ENCODE assay signal across 8 cellular contexts in genomic region chr6:108874470-108875160, GRCh38. TPM values are rescaled to one million over a fixed set of nuclear protein-coding genes. Genes with fewer than 3 reads are reported as not detected.
DNase-seq lines count a peak whose midpoint lies in the region; ATAC-seq and TF ChIP-seq lines count a peak whose summit lies in the region.

No MANE protein-coding gene starts in this region.

- peaks cover 30 to 43% of the 10 kb centered on the region in 2 donors for H3K36me3 Mint-ChIP-seq in CD14-positive monocyte
- peaks cover 53% of the 10 kb centered on the region for H3K36me3 Mint-ChIP-seq in activated T-helper 2 cell treated with anti-CD3 and anti-CD28 coated beads, Interferon-gamma antibody, Interleukin-2, Interleukin-4, amounts not matched to agents 10 μg/mL and 5 μg/mL and 100 μg/mL, durations not matched to agents 14 hours and 24 hours and 36 hours (ENCODE audit: low read depth)

- H3K27ac ChIP-seq in mucosa of rectum (ENCODE audit: low read depth in 2 of 2, low read length in 2 of 2) = peak overlapping the region; percentile 67 to 70
- peak overlapping the region; percentile 36 to 46 for H3K27ac ChIP-seq in aorta (ENCODE audit: low read depth in 1 of 2, low read length in 2 of 2)

- H3K9me3 ChIP-seq in mucosa of rectum (ENCODE audit: control insufficient read depth in 2 of 2, low read length in 2 of 2) (no peaks in the 10 kb centered on the region), aorta (ENCODE audit: control insufficient read depth, low read length) (no peaks in the 10 kb centered on the region)

- no peaks in the 10 kb centered on the region for H3K27me3 Mint-ChIP-seq in CD14-positive monocyte (ENCODE audit: low read depth in 3 of 3)
- H3K27me3 Mint-ChIP-seq in activated T-helper 2 cell treated with anti-CD3 and anti-CD28 coated beads, Interferon-gamma antibody, Interleukin-2, Interleukin-4, amounts not matched to agents 10 μg/mL and 5 μg/mL and 100 μg/mL, durations not matched to agents 14 hours and 24 hours and 36 hours (ENCODE audit: low read depth) = peaks cover 15% of the 10 kb centered on the region

- H3K9ac ChIP-seq in mucosa of rectum (ENCODE audit: low read depth in 1 of 2, low read length in 2 of 2) = no peak overlapping the region

- H3K4me3 ChIP-seq in mucosa of rectum (ENCODE audit: low read length in 2 of 2) (peak overlapping the region in 1 of 2 donors; percentile 23), aorta (ENCODE audit: low read length in 2 of 2) (no peak overlapping the region)

- no peak for TF ChIP-seq CTCF in CD14-positive monocyte (IDR thresholded peaks at IDR 0.05)

- DNase-seq in CD14-positive monocyte (ENCODE audit: low spot score) (peak; percentile 69), aorta (peak in 1 of 2 donors; percentile 65), iPS-NIHi7 (ENCODE audit: extremely low spot score) (no peak), pons (ENCODE audit: low spot score) (no peak)
- DNase-seq in activated T-helper 2 cell treated with anti-CD3 and anti-CD28 coated beads, Interferon-gamma antibody, Interleukin-2, Interleukin-4, amounts not matched to agents 10 μg/mL and 5 μg/mL and 100 μg/mL, durations not matched to agents 14 hours and 24 hours and 36 hours (ENCODE audit: low spot score) = peak; percentile 58

- peak overlapping the region; percentile 39 to 70 for H3K4me3 Mint-ChIP-seq in CD14-positive monocyte
- H3K4me3 Mint-ChIP-seq in activated T-helper 2 cell treated with anti-CD3 and anti-CD28 coated beads, Interferon-gamma antibody, Interleukin-2, Interleukin-4, amounts not matched to agents 10 μg/mL and 5 μg/mL and 100 μg/mL, durations not matched to agents 14 hours and 24 hours and 36 hours (ENCODE audit: low read depth) = peak overlapping the region; percentile 47

- H3K27me3 ChIP-seq in mucosa of rectum (ENCODE audit: control insufficient read depth in 2 of 2, insufficient read depth in 2 of 2, low read length in 2 of 2) (no peaks in the 10 kb centered on the region), aorta (ENCODE audit: control insufficient read depth in 1 of 2, insufficient read depth in 2 of 2, low read length in 1 of 2) (no peaks in the 10 kb centered on the region)

- H3K4me1 ChIP-seq in mucosa of rectum (ENCODE audit: control insufficient read depth in 2 of 2, insufficient read depth in 2 of 2, low read length in 2 of 2) (peaks cover 2 to 3% of the 10 kb centered on the region in 2 donors), aorta (ENCODE audit: control insufficient read depth in 1 of 2, insufficient read depth in 2 of 2, low read length in 2 of 2) (no peaks in the 10 kb centered on the region)

- intact Hi-C loops in CD14-positive monocyte (cut with micrococcal nuclease) (no loop called here), aorta (cut with DNase I) (loop anchor here in 1 of 2 donors (5.0 kb wide), 1 partner anchor 312 kb away; the partner anchor contains the start of gene FOXO3)
- intact Hi-C loops in activated T-helper 2 cell treated with anti-CD3 and anti-CD28 coated beads, Interferon-gamma antibody, Interleukin-2, Interleukin-4, amounts not matched to agents 10 μg/mL and 5 μg/mL and 100 μg/mL, durations not matched to agents 14 hours and 24 hours and 36 hours (cut with micrococcal nuclease) = loop anchor here (1.0 to 2.0 kb wide), 6 partner anchors 8 to 134 kb away; partner anchors contain the start of gene ARMC2

- H3K4me1 Mint-ChIP-seq in CD14-positive monocyte = peaks cover 44% of the 10 kb centered on the region
- peaks cover 53% of the 10 kb centered on the region for H3K4me1 Mint-ChIP-seq in activated T-helper 2 cell treated with anti-CD3 and anti-CD28 coated beads, Interferon-gamma antibody, Interleukin-2, Interleukin-4, amounts not matched to agents 10 μg/mL and 5 μg/mL and 100 μg/mL, durations not matched to agents 14 hours and 24 hours and 36 hours (ENCODE audit: low read depth)

- 69 to 81% methylated on average over 5 of the region's 5 CpGs for WGBS in aorta, 2 donors

- H3K36me3 ChIP-seq in mucosa of rectum (ENCODE audit: control insufficient read depth in 2 of 2, insufficient read depth in 2 of 2, low read length in 2 of 2) (no peaks in the 10 kb centered on the region), aorta (ENCODE audit: control insufficient read depth in 1 of 2, insufficient read depth in 2 of 2, low read length in 1 of 2) (no peaks in the 10 kb centered on the region)

- peaks cover 0 to 6% (median 0%) of the 10 kb centered on the region in 7 donors for H3K9me3 Mint-ChIP-seq in CD14-positive monocyte
- peaks cover 10% of the 10 kb centered on the region for H3K9me3 Mint-ChIP-seq in activated T-helper 2 cell treated with anti-CD3 and anti-CD28 coated beads, Interferon-gamma antibody, Interleukin-2, Interleukin-4, amounts not matched to agents 10 μg/mL and 5 μg/mL and 100 μg/mL, durations not matched to agents 14 hours and 24 hours and 36 hours

- ATAC-seq in GM19468 (IDR thresholded peaks at IDR 0.05; ENCODE audit: extremely low read depth, unreplicated experiment) (peak; percentile 50), HG03571 (IDR thresholded peaks at IDR 0.05; ENCODE audit: unreplicated experiment) (peak; percentile 86), aorta (ENCODE audit: low FRiP score) (no peak)

- H3K27ac Mint-ChIP-seq in CD14-positive monocyte = peak overlapping the region; percentile 86 to 97 (median 94)
- H3K27ac Mint-ChIP-seq in activated T-helper 2 cell treated with anti-CD3 and anti-CD28 coated beads, Interferon-gamma antibody, Interleukin-2, Interleukin-4, amounts not matched to agents 10 μg/mL and 5 μg/mL and 100 μg/mL, durations not matched to agents 14 hours and 24 hours and 36 hours = peak overlapping the region; percentile 81

RNA-seq across cellular contexts. Expression of gene ARMC2, which starts 26.4 kb away (rescaled TPM):
- polyA plus RNA-seq in CD14-positive monocyte (1 to 10 TPM; 1.7 to 3.5 TPM), aorta (1 to 10 TPM; 5.3 to 5.5 TPM)
- total RNA-seq in activated T-helper 2 cell treated with anti-CD3 and anti-CD28 coated beads, Interferon-gamma antibody, Interleukin-2, Interleukin-4, amounts not matched to agents 10 μg/mL and 5 μg/mL and 100 μg/mL, durations not matched to agents 14 hours and 24 hours and 36 hours = 1.9 and 2.7 TPM in 2 replicates
- 10 to 100 TPM; 12.3 to 20.7 TPM for total RNA-seq in aorta

Comparison
In these comparisons a context has a peak if more than half of its experiments do, and no peak if none do; other contexts are left out.
1. DNase-seq: peak in CD14-positive monocyte (single experiment) and activated T-helper 2 cell treated with anti-CD3 and anti-CD28 coated beads, Interferon-gamma antibody, Interleukin-2, Interleukin-4, amounts not matched to agents 10 μg/mL and 5 μg/mL and 100 μg/mL, durations not matched to agents 14 hours and 24 hours and 36 hours (single experiment); none in iPS-NIHi7 (single experiment) and pons (single experiment).